In genomic region chr4:185730849-185731608, GRCh38 we compare ENCODE assay signal across 8 cellular contexts.
DNase-seq lines count a peak whose midpoint lies in the region; ATAC-seq, FAIRE-seq and TF ChIP-seq lines count a peak whose summit lies in the region.

No MANE protein-coding gene starts in this region.

- peak; percentile 79 for FAIRE-seq in GM12892 (lab: Jason Lieb, UNC)

- H2AFZ ChIP-seq in GM23338 (0 out of 2 replicates have a peak overlapping the region, but pooled peaks have one; percentile 3), OCI-LY7 (ENCODE audit: low read length) (no peak overlapping the region)

- H3K4me3 Mint-ChIP-seq in GM23338 = no peak overlapping the region

- ATAC-seq in GM23338 = peak; percentile 28; the same call in 1 of the 3 replicates

- H3K27ac Mint-ChIP-seq in GM23338 = 0 out of 2 replicates have a peak overlapping the region, but pooled peaks have one; percentile 24

- H3K9me3 ChIP-seq in OCI-LY7 (ENCODE audit: low read length) (no peaks in the 10 kb centered on the region), iPS-20b (ENCODE audit: insufficient read depth, low read depth, low read length) (no peaks in the 10 kb centered on the region)

- H3K4me2 ChIP-seq in GM23338 (0 out of 2 replicates have a peak overlapping the region, but pooled peaks have one; percentile 4), OCI-LY7 (ENCODE audit: low read length) (peak overlapping the region; percentile 69)

- no peaks in the 10 kb centered on the region for H3F3A ChIP-seq in GM23338 (replicated peaks; ENCODE audit: low read depth)

- no peak overlapping the region for H3K27ac ChIP-seq in GM23338 (ENCODE audit: low read depth)
- H3K27ac ChIP-seq in OCI-LY7 (ENCODE audit: low read depth, low read length, poor library complexity, severe bottlenecking) = peak overlapping the region; percentile 47
- peak overlapping the region; percentile 13 for H3K27ac ChIP-seq in iPS-20b (ENCODE audit: low read length)

- intact Hi-C loops in OCI-LY7 (cut with micrococcal nuclease; ENCODE audit: unreplicated experiment) = loop anchor here (1.0 to 5.0 kb wide), 2 partner anchors 80 to 151 kb away; no protein-coding TSS in a partner anchor

- peaks cover 18% of the 10 kb centered on the region for H3K4me1 Mint-ChIP-seq in GM23338

- TF ChIP-seq POLR2A in GM12892 (IDR thresholded peaks at IDR 0.05; ENCODE audit: low read depth, low read length) = no peak

- no peak overlapping the region for H3K4me3 ChIP-seq in GM23338
- H3K4me3 ChIP-seq in OCI-LY7 (ENCODE audit: low read depth, low read length, poor library complexity, severe bottlenecking) = peak overlapping the region; percentile 46
- H3K4me3 ChIP-seq in iPS-20b (ENCODE audit: low read length) = no peak overlapping the region

- H3K9me2 ChIP-seq in GM23338 (ENCODE audit: insufficient read depth) (no peaks in the 10 kb centered on the region), OCI-LY7 (ENCODE audit: insufficient read depth, low read length) (no peaks in the 10 kb centered on the region)

- peaks cover 13% of the 10 kb centered on the region for H3K4me1 ChIP-seq in GM23338 (ENCODE audit: insufficient read depth)
- H3K4me1 ChIP-seq in OCI-LY7 (ENCODE audit: insufficient read depth, low read length, poor library complexity, severe bottlenecking) = peaks cover 51% of the 10 kb centered on the region
- H3K4me1 ChIP-seq in iPS-20b (ENCODE audit: insufficient read depth, low read length) = peaks cover 9% of the 10 kb centered on the region; the same call in 1 of the 2 replicates

- TF ChIP-seq CTCF in GM23338 (conservative IDR thresholded peaks at IDR 0.05; ENCODE audit: low read depth in 2 of 2) = no peak
- no peak for TF ChIP-seq CTCF in OCI-LY7 (conservative IDR thresholded peaks at IDR 0.05; ENCODE audit: low read length)

- no peaks in the 10 kb centered on the region for H4K20me1 ChIP-seq in GM23338 (replicated peaks; ENCODE audit: insufficient read depth)
- H4K20me1 ChIP-seq in OCI-LY7 (ENCODE audit: insufficient read depth, low read length) = no peaks in the 10 kb centered on the region

- CTCF ChIA-PET in OCI-LY7 (lab: Charles Lee; ENCODE audit: unreplicated experiment) = no interaction called here

- H3K27me3 ChIP-seq in GM23338 (ENCODE audit: insufficient read depth) (no peaks in the 10 kb centered on the region), iPS-20b (ENCODE audit: insufficient read depth, low read length) (no peaks in the 10 kb centered on the region)

- H3K9ac ChIP-seq in iPS-20b (ENCODE audit: low read depth, low read length) = peak overlapping the region; percentile 24; the same call in 1 of the 2 replicates

- H3K9me3 Mint-ChIP-seq in GM23338 = 0 out of 3 replicates have a peak, but pooled peaks cover 3% of the 10 kb centered on the region

- no peaks in the 10 kb centered on the region for H3K79me2 ChIP-seq in GM23338 (replicated peaks; ENCODE audit: insufficient read depth)
- no peaks in the 10 kb centered on the region for H3K79me2 ChIP-seq in OCI-LY7 (ENCODE audit: insufficient read depth, low read depth, low read length)

- H3K36me3 ChIP-seq in GM23338 (ENCODE audit: insufficient read depth) (no peaks in the 10 kb centered on the region), OCI-LY7 (ENCODE audit: insufficient read depth, low read length) (no peaks in the 10 kb centered on the region), iPS-20b (ENCODE audit: insufficient read depth, low read depth, low read length) (peaks cover 11% of the 10 kb centered on the region; the same call in 1 of the 2 replicates)

- POLR2A ChIA-PET in OCI-LY7 (lab: Charles Lee) = interaction anchor here (0.5 to 2.3 kb wide), 13 partner anchors 9 to 1926 kb away, joined by 3 to 10 read pairs (median 4); partner anchors contain the start of gene SORBS2

- peaks cover 8% of the 10 kb centered on the region for H3K27me3 Mint-ChIP-seq in GM23338 (ENCODE audit: insufficient read depth, low read depth, poor library complexity)

- BruUV-seq in OCI-LY7 (replicated peaks; lab: Mats Ljungman, UMichigan) = no TSS peak

- DNase-seq in GM12892 (ENCODE audit: insufficient read length) = no peak
- no peak for DNase-seq in GM23338 (ENCODE audit: low spot score)
- DNase-seq in OCI-LY7 (ENCODE audit: low spot score) = peak; percentile 78
- no peak for DNase-seq in DMS79 (lab: John Stamatoyannopoulos, UW)
- no peak for DNase-seq in NCI-H82 treated with DMSO at 0.1 percent for 48 hours (lab: John Stamatoyannopoulos, UW; ENCODE audit: unreplicated experiment)
- no peak for DNase-seq in D341Med (ENCODE audit: low spot score)
- no peak for DNase-seq in Ammon's horn (ENCODE audit: low spot score)

- H3K36me3 Mint-ChIP-seq in GM23338 (ENCODE audit: low read depth) = peaks cover 28% of the 10 kb centered on the region

TF ChIP-seq in GM23338, 12 proteins besides CTCF, POLR2A, EP300 and RAD21:
- no peak for TF ChIP-seq EZH2 (IDR thresholded peaks at IDR 0.05; ENCODE audit: low read depth, unreplicated experiment)
- no peak for TF ChIP-seq JUNB (IDR thresholded peaks at IDR 0.05; ENCODE audit: unreplicated experiment)
- TF ChIP-seq ZNF462 (CRISPR knock-in tag; IDR thresholded peaks at IDR 0.05) = no peak
